In the genomic region with DNA sequence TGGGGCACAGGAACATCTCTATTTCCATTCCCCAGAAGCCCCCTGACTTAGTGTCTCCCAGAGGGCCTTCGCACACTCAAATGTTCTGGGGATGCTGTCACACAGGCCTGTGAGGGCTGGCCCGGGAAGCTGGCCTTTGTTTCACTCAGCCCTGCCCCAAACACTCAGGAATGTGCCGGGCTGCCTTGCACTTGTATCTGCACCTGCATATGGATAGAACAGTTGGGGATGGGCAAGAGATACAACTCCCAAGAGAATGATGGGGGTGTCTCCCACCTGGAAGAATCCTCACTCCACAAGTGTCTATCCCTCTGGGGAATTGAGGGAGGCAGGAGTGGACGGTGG, we compare ENCODE assay signal across 18 cellular contexts. TPM values are rescaled to one million over a fixed set of nuclear protein-coding genes. Genes with fewer than 3 reads are reported as not detected.
DNase-seq lines count a peak whose midpoint lies in the region; ATAC-seq and TF ChIP-seq lines count a peak whose summit lies in the region.
"Had no signal": no experiment of that assay in that cellular context is flagged by ENCODE, and none has a peak within 500 bp of the region (broad histone marks: within the 10 kb centered on the region; RNA-seq: fewer than 3 reads in every experiment).

No MANE protein-coding gene starts in this region.

- H3K4me3 Mint-ChIP-seq in T-helper 17 cell = no peak overlapping the region
- H3K4me3 Mint-ChIP-seq in neural progenitor cell = no peak overlapping the region

- peaks cover 44% of the 10 kb centered on the region for H3K4me1 Mint-ChIP-seq in T-helper 17 cell
- H3K4me1 Mint-ChIP-seq in neural progenitor cell = peaks cover 20% of the 10 kb centered on the region

- H3K36me3 Mint-ChIP-seq in T-helper 17 cell (ENCODE audit: low read depth) (peaks cover 7% of the 10 kb centered on the region), neural progenitor cell (peaks cover 23% of the 10 kb centered on the region)

- peaks cover 11% of the 10 kb centered on the region for H3F3A ChIP-seq in neural progenitor cell (ENCODE audit: low read depth)

- H3K36me3 ChIP-seq in spleen (peaks cover 0 to 54% (median 0%) of the 10 kb centered on the region in 6 donors), neural progenitor cell (no peaks in the 10 kb centered on the region), transverse colon (no peaks in the 10 kb centered on the region)

- H3K9me3 Mint-ChIP-seq in neural progenitor cell = no peaks in the 10 kb centered on the region
- H3K9me3 Mint-ChIP-seq: CD8-positive, alpha-beta T cell had no signal

- TF ChIP-seq POLR2A in spleen (IDR thresholded peaks at IDR 0.05) = no peak
- TF ChIP-seq POLR2A in transverse colon (IDR thresholded peaks at IDR 0.05) = no peak

- no peak overlapping the region for H2AFZ ChIP-seq in neural progenitor cell (replicated peaks)

- no peaks in the 10 kb centered on the region for H3K79me2 ChIP-seq in neural progenitor cell (ENCODE audit: low read depth)

- no peaks in the 10 kb centered on the region for H3K9me3 ChIP-seq in T-helper 17 cell (ENCODE audit: control insufficient read depth, low read length, poor library complexity, severe bottlenecking)
- H3K9me3 ChIP-seq in spleen = no peaks in the 10 kb centered on the region
- H3K9me3 ChIP-seq in neural progenitor cell (ENCODE audit: low read depth) = no peaks in the 10 kb centered on the region
- H3K9me3 ChIP-seq in transverse colon = no peaks in the 10 kb centered on the region
- H3K9me3 ChIP-seq: SK-N-SH had no signal

- H3K4me3 ChIP-seq in spleen (no peak overlapping the region), neural progenitor cell (no peak overlapping the region), transverse colon (no peak overlapping the region)

- intact Hi-C loops in spleen (cut with DNase I; ENCODE audit: low total_unique reads) (loop anchor here (10.0 kb wide), 2 partner anchors 112 to 272 kb away; no protein-coding TSS in a partner anchor), transverse colon (cut with DNase I; ENCODE audit: low total_unique reads) (loop anchor here (10.0 kb wide), 1 partner anchor 272 kb away; no protein-coding TSS in a partner anchor)

- TF ChIP-seq EP300 in transverse colon (IDR thresholded peaks at IDR 0.05; ENCODE audit: low read depth) = no peak

- DNase-seq in GM03348 (ENCODE audit: low spot score) (peak; percentile 2), T-helper 17 cell (no peak), foreskin keratinocyte (peak in 1 of 2 donors; percentile 50), spleen (peak; percentile 56), neural progenitor cell (ENCODE audit: low spot score) (no peak), transverse colon (no peak), GM13977 (ENCODE audit: low spot score) (no peak)
- DNase-seq: ACHN; AML-193; CD8-positive, alpha-beta T cell; DMS79 treated with DMSO at 0.1 percent for 48 hours; KG1; NCI-H1048; NCI-H1436 treated with DMSO at 0.1 percent for 48 hours; NCI-H2029 treated with DMSO at 0.1 percent for 48 hours; NCI-H748 treated with DMSO at 0.1 percent for 48 hours; PC-3; SK-N-SH had no signal

- H3K27ac ChIP-seq in foreskin keratinocyte (no peak overlapping the region), spleen (no peak overlapping the region), neural progenitor cell (no peak overlapping the region), transverse colon (no peak overlapping the region)

- TF ChIP-seq CTCF in foreskin keratinocyte (conservative IDR thresholded peaks at IDR 0.05) = no peak
- TF ChIP-seq CTCF in spleen (IDR thresholded peaks at IDR 0.05 in 8 of 11, conservative IDR thresholded peaks at IDR 0.05 in 3 of 11) = no peak
- TF ChIP-seq CTCF in neural progenitor cell (IDR thresholded peaks at IDR 0.05) = no peak
- no peak for TF ChIP-seq CTCF in transverse colon (IDR thresholded peaks at IDR 0.05)
- no peak for TF ChIP-seq CTCF in GM13977 (IDR thresholded peaks at IDR 0.05; ENCODE audit: extremely low read depth, insufficient read depth, missing control alignments)

- H3K9ac ChIP-seq in neural progenitor cell = no peak overlapping the region
- H3K9ac ChIP-seq: SK-N-SH had no signal

- peaks cover 6% of the 10 kb centered on the region for H4K20me1 ChIP-seq in neural progenitor cell (ENCODE audit: low read depth)

- no peak for ATAC-seq in T-helper 17 cell
- ATAC-seq in foreskin keratinocyte = peak; percentile 8
- ATAC-seq: CD8-positive, alpha-beta T cell; PC-3 had no signal

- H3K4me2 ChIP-seq in neural progenitor cell = no peak overlapping the region
- H3K4me2 ChIP-seq: SK-N-SH had no signal

- 87 to 97% (median 94%) methylated on average over 4 of the region's 4 CpGs for WGBS in spleen, 5 donors
- whole genome bisulfite sequencing in transverse colon (ENCODE audit: low coverage in 1 of 2), 2 donors = 84 to 100% methylated on average over 1 to 4 of the region's 4 CpGs

- no peaks in the 10 kb centered on the region for H3K27me3 ChIP-seq in foreskin keratinocyte
- no peaks in the 10 kb centered on the region for H3K27me3 ChIP-seq in spleen (replicated peaks in 1 of 7)
- H3K27me3 ChIP-seq in neural progenitor cell = no peaks in the 10 kb centered on the region
- no peaks in the 10 kb centered on the region for H3K27me3 ChIP-seq in transverse colon

- in situ Hi-C loops in transverse colon (cut with MboI; ENCODE audit: low pct_ligation_motif_present in 1 of 4, low pct_unique_long_range_greater_than_20kb in 1 of 4, low sequenced_read_pairs in 3 of 4) = loop anchor here (10.0 to 25.0 kb wide), 4 partner anchors 112 to 285 kb away; no protein-coding TSS in a partner anchor
- in situ Hi-C loops in GM13977 (cut with MboI; ENCODE audit: low pct_unique_long_range_greater_than_20kb, low sequenced_read_pairs, unreplicated experiment) = loop anchor here (25.0 kb wide), 1 partner anchor 285 kb away; no protein-coding TSS in a partner anchor

- H3K27ac Mint-ChIP-seq in T-helper 17 cell = peak overlapping the region; percentile 100
- H3K27ac Mint-ChIP-seq in neural progenitor cell = no peak overlapping the region

- no peaks in the 10 kb centered on the region for H3K27me3 Mint-ChIP-seq in T-helper 17 cell
- H3K27me3 Mint-ChIP-seq in neural progenitor cell (ENCODE audit: insufficient read depth, low read depth) = peaks cover 2% of the 10 kb centered on the region

- H3K4me1 ChIP-seq in foreskin keratinocyte (no peaks in the 10 kb centered on the region), spleen (peaks cover 0 to 21% (median 15%) of the 10 kb centered on the region in 6 donors), neural progenitor cell (peaks cover 11% of the 10 kb centered on the region), transverse colon (peaks cover 4 to 17% (median 8%) of the 10 kb centered on the region in 4 donors)

RNA-seq across cellular contexts. Expression of a gene that starts 7.1 kb away (rescaled TPM):
- total RNA-seq in T-helper 17 cell (100 to 1,000 TPM; 103 to 105 TPM), foreskin keratinocyte (5.4 and 6.0 TPM in 2 replicates), spleen (10 to 100 TPM; 12.6 to 36.0 (median 17.3) TPM), neural progenitor cell (ENCODE audit: low replicate concordance) (2.7 and 9.5 TPM in 2 replicates), transverse colon (1 to 10 TPM in 3 of 4 donors, under 1 TPM in 1; 0.37 to 3.8 (median 2.7) TPM)
- polyA plus RNA-seq in foreskin keratinocyte (6.2 and 6.7 TPM in 2 replicates), spleen (10 to 100 TPM in 2 of 3 donors, 1 to 10 TPM in 1; 9.7 to 16.6 (median 14.8) TPM)

RNA-seq across cellular contexts. Expression of a gene that starts 10.7 kb away (rescaled TPM):
- total RNA-seq in T-helper 17 cell (10 to 100 TPM; 69.1 to 77.8 TPM), foreskin keratinocyte (38.2 and 85.4 TPM in 2 replicates), spleen (100 to 1,000 TPM in 1 of 7 donors, 10 to 100 TPM in 6; 29.0 to 105 (median 66.8) TPM), neural progenitor cell (ENCODE audit: low replicate concordance) (92.6 and 124 TPM in 2 replicates), transverse colon (100 to 1,000 TPM in 1 of 4 donors, 10 to 100 TPM in 3; 56.9 to 228 (median 74.1) TPM)
- polyA plus RNA-seq in foreskin keratinocyte (57.2 and 120 TPM in 2 replicates), spleen (10 to 100 TPM; 21.8 to 82.7 (median 62.9) TPM)

Comparison
In these comparisons a context has a peak if more than half of its experiments do, and no peak if none do; other contexts are left out.
1. DNase-seq: peak in GM03348 (single experiment) and spleen (single experiment); none in T-helper 17 cell (0 of 3), neural progenitor cell (single experiment), transverse colon (single experiment) and GM13977 (single experiment).